Comparison of ENCODE assay signal across 8 cellular contexts in the genomic region with DNA sequence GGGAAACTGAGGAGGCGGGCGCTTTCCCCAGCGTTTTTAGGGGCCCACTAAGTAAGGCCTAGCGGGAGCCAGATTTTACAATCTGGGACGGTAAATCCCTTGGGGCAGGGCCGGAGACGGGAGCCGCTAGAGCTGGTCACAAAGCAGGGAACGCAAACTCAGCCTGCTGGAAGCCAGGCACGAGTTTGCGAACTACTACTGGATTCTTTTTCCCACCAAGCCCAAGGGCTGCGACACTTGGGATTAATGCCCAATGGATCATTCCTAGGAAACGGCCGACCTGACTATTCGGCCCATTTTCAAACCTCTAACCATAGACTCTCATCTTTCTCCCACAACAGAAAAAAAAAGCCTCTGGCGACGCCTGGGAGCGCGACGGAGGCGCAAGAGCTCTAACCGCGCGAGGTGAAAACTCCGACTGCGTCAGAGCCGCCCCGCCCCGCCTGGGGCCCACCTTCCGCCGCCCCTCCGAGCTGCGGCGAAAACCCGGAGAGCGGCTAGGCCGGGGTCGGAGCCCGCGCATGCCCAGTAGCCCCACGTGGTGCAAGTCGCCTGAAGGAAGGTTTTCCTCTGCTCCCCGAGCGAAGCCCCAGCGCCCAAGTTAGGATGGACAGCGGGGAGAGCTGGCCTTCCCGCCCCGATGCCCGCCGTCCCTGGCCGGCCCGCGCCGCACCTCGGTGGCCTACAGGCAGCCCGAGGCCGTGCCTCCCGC. TPM values are rescaled to one million over a fixed set of nuclear protein-coding genes. Genes with fewer than 3 reads are reported as not detected.
A peak's percentile ranks its signal among the peaks of the same experiment; 100 is the strongest.
DNase-seq lines count a peak whose midpoint lies in the region; ATAC-seq and TF ChIP-seq lines count a peak whose summit lies in the region.

No MANE protein-coding gene starts in this region.

- H3K9me3 Mint-ChIP-seq in Calu3 (ENCODE audit: low read depth, unreplicated experiment): no peaks in the 10 kb centered on the region

- H3K27me3 ChIP-seq in HUES48 (ENCODE audit: control insufficient read depth, insufficient read depth, low read length): peaks cover 5% of the 10 kb centered on the region; the same call in 1 of the 2 replicates
- H3K27me3 ChIP-seq in OCI-LY1 (ENCODE audit: insufficient read depth, low read length): no peaks in the 10 kb centered on the region
- no peaks in the 10 kb centered on the region for H3K27me3 ChIP-seq in mucosa of rectum (ENCODE audit: control insufficient read depth in 2 of 2, insufficient read depth in 2 of 2, low read length in 2 of 2)

- H4K20me1 ChIP-seq in OCI-LY1 (ENCODE audit: insufficient read depth, low read length): no peaks in the 10 kb centered on the region

- H3K4me3 Mint-ChIP-seq in Calu3 (ENCODE audit: low read depth, unreplicated experiment): peak overlapping the region; percentile 78

- peaks cover 41% of the 10 kb centered on the region for H3K36me3 Mint-ChIP-seq in Calu3 (ENCODE audit: insufficient read depth, unreplicated experiment)

- H3K4me3 ChIP-seq in HUES48 (ENCODE audit: low read depth, low read length) (peak overlapping the region; percentile 74), OCI-LY1 (ENCODE audit: low read depth, low read length, poor library complexity, severe bottlenecking) (peak overlapping the region; percentile 72), mucosa of rectum (ENCODE audit: low read length in 2 of 2) (peak overlapping the region; percentile 83 to 95)

- H3K27ac Mint-ChIP-seq in Calu3 (ENCODE audit: unreplicated experiment): peak overlapping the region; percentile 82

- 0 out of 2 replicates have a peak, but pooled peaks cover 5% of the 10 kb centered on the region for H3F3A ChIP-seq in OCI-LY1 (ENCODE audit: insufficient read depth, low read length)

- H3K9ac ChIP-seq in HUES48 (ENCODE audit: low read depth, low read length) (peak overlapping the region; percentile 87), OCI-LY1 (ENCODE audit: low read length) (peak overlapping the region; percentile 73), mucosa of rectum (ENCODE audit: low read depth in 1 of 2, low read length in 2 of 2) (peak overlapping the region; percentile 94 to 97)

- H3K79me2 ChIP-seq in OCI-LY1 (ENCODE audit: insufficient read depth, low read length): no peaks in the 10 kb centered on the region

- H3K27ac ChIP-seq in HUES48 (ENCODE audit: low read depth, low read length): peak overlapping the region; percentile 98
- peak overlapping the region; percentile 90 for H3K27ac ChIP-seq in OCI-LY1 (ENCODE audit: low read depth, low read length, poor library complexity, severe bottlenecking)
- H3K27ac ChIP-seq in epithelial cell of prostate: peak overlapping the region; percentile 95
- peak overlapping the region; percentile 99 to 100 for H3K27ac ChIP-seq in mucosa of rectum (ENCODE audit: low read depth in 2 of 2, low read length in 2 of 2)

- no peaks in the 10 kb centered on the region for H3K27me3 Mint-ChIP-seq in Calu3 (ENCODE audit: unreplicated experiment)

- TF ChIP-seq CTCF in Calu3 (IDR thresholded peaks at IDR 0.05; ENCODE audit: unreplicated experiment) (no peak), OCI-LY1 (IDR thresholded peaks at IDR 0.05; ENCODE audit: low read length) (0 out of 2 replicates have a peak, but pooled peaks have one; percentile 9)

- ATAC-seq in GM21447 (IDR thresholded peaks at IDR 0.05; ENCODE audit: unreplicated experiment): peak; percentile 44

- DNase-seq in Calu3 (peak; percentile 97), activated T-cell treated with anti-CD3 and anti-CD28 coated beads for 4 hours (peak; percentile 93), epithelial cell of prostate (ENCODE audit: low read depth, low spot score) (peak; percentile 79)
- DNase-seq in stimulated activated CD8-positive, alpha-beta memory T cell treated with anti-CD3 and anti-CD28 coated beads, Interleukin-4, amount 100 ng/mL, for 24 hours (ENCODE audit: low read depth): peak; percentile 98

- H2AFZ ChIP-seq in OCI-LY1 (ENCODE audit: low read length): peak overlapping the region; percentile 53; the same call in 1 of the 2 replicates

- no peaks in the 10 kb centered on the region for H3K4me1 Mint-ChIP-seq in Calu3 (ENCODE audit: low read depth, unreplicated experiment)

- peaks cover 62% of the 10 kb centered on the region for H3K4me1 ChIP-seq in HUES48 (ENCODE audit: control insufficient read depth, insufficient read depth, low read length)
- peaks cover 45% of the 10 kb centered on the region for H3K4me1 ChIP-seq in OCI-LY1 (ENCODE audit: insufficient read depth, low read length, severe bottlenecking)
- peaks cover 19% of the 10 kb centered on the region in 2 donors for H3K4me1 ChIP-seq in mucosa of rectum (ENCODE audit: control insufficient read depth in 2 of 2, insufficient read depth in 2 of 2, low read length in 2 of 2)

- H3K36me3 ChIP-seq in HUES48 (ENCODE audit: control insufficient read depth, insufficient read depth, low read length): peaks cover 3% of the 10 kb centered on the region; the same call in 1 of the 2 replicates
- H3K36me3 ChIP-seq in OCI-LY1 (ENCODE audit: insufficient read depth, low read length): no peaks in the 10 kb centered on the region
- H3K36me3 ChIP-seq in mucosa of rectum (ENCODE audit: control insufficient read depth in 2 of 2, insufficient read depth in 2 of 2, low read length in 2 of 2): no peaks in the 10 kb centered on the region

- no TSS peak for BruUV-seq in Calu3 (replicated peaks; lab: Mats Ljungman, UMichigan)

- intact Hi-C loops in Calu3 (cut with micrococcal nuclease; ENCODE audit: unreplicated experiment): loop anchor here (1.0 to 5.0 kb wide), 4 partner anchors 47 to 257 kb away; no protein-coding TSS in a partner anchor

- peak overlapping the region; percentile 84 for H3K4me2 ChIP-seq in OCI-LY1 (ENCODE audit: low read length)

- CTCF ChIA-PET in Calu3 (lab: Charles Lee): interaction anchor here (0.9 to 1.6 kb wide), 5 partner anchors 19 to 256 kb away, joined by 3 to 6 read pairs (median 4); no protein-coding TSS in a partner anchor

- H3K9me2 ChIP-seq in OCI-LY1 (ENCODE audit: low read depth, low read length): no peaks in the 10 kb centered on the region

- H3K9me3 ChIP-seq in HUES48 (ENCODE audit: control insufficient read depth, insufficient read depth, low read length) (no peaks in the 10 kb centered on the region), OCI-LY1 (ENCODE audit: low read length) (no peaks in the 10 kb centered on the region), mucosa of rectum (ENCODE audit: control insufficient read depth in 2 of 2, low read length in 2 of 2) (no peaks in the 10 kb centered on the region)

RNA-seq across cellular contexts. Expression of a gene that starts 0.6 kb away (rescaled TPM):
- 26.1 and 34.5 TPM in 2 replicates for total RNA-seq in Calu3 (2022)

Comparison
In these comparisons a context has a peak if more than half of its experiments do, and no peak if none do; other contexts are left out.
1. Peak in every context shown above with its lines: DNase-seq, ATAC-seq, H3K4me3 ChIP-seq and H3K27ac ChIP-seq.